ENCODE assay signal across 2 cellular contexts in genomic region chr9:23746317-23746716, GRCh38.
A peak's percentile ranks its signal among the peaks of the same experiment; 100 is the strongest.
TF ChIP-seq lines count a peak whose summit lies in the region.

No MANE protein-coding gene starts in this region.

TF ChIP-seq in GM23338, 12 proteins besides CTCF, POLR2A, EP300 and RAD21:
- no peak for TF ChIP-seq EZH2 (IDR thresholded peaks at IDR 0.05; ENCODE audit: low read depth, unreplicated experiment)

TF ChIP-seq in H1, 55 proteins besides CTCF, POLR2A, EP300 and RAD21:
- TF ChIP-seq JUND (IDR thresholded peaks at IDR 0.05; ENCODE audit: low read length) (peak; percentile 78), POLR2AphosphoS5 (IDR thresholded peaks at IDR 0.05; ENCODE audit: low read depth, low read length) (no peak)
